27 cellular contexts compared by ENCODE assay signal in the genomic region with DNA sequence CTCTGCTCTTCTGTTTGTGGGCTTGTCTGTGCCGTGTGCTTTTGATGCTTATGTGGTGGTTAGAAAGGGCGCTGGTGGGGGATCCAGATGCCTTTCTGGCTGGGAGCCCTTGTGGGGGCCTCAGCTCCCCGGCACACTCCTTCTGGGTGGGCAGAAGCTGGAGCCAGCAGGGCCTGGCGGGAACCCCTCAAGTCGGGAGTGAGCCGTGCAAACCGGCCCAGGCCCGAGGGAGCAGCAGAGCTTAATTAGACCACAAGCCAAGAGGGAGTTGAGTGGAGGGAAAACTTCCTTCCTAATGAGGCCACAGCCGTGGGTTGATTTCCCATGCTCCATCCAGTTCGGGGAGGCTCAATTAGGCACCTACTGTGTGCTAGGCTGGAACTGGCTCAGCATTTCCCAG.
"Had no signal": no experiment of that assay in that cellular context is flagged by ENCODE, and none has a peak within 500 bp of the region (broad histone marks: within the 10 kb centered on the region; RNA-seq: fewer than 3 reads in every experiment).

No MANE protein-coding gene starts in this region.

- DNase-seq: activated naive CD4-positive, alpha-beta T cell; activated T-cell treated with anti-CD3 and anti-CD28 coated beads for 4 hours; activated T-cell treated with anti-CD3 and anti-CD28 coated beads, Interleukin-2, amount 50 U/mL, for 72 hours; endodermal cell; foreskin fibroblast; heart right ventricle; left ventricle myocardium inferior; mesendoderm; natural killer cell; right lobe of liver; stimulated activated CD4-positive, alpha-beta T cell treated with anti-CD3 and anti-CD28 coated beads, Interleukin-2, amount 100 ng/mL, for 48 hours; stimulated activated naive CD8-positive, alpha-beta T cell treated with anti-CD3 and anti-CD28 coated beads, Interleukin-15, amount 100 ng/mL, for 72 hours; substantia nigra; T-helper 17 cell; T1000; thyroid gland had no signal

- H3K27ac ChIP-seq: heart right ventricle, left ventricle myocardium inferior, neutrophil, right lobe of liver, thyroid gland, upper lobe of left lung, vagina had no signal

- H3K27ac Mint-ChIP-seq: activated naive CD4-positive, alpha-beta T cell treated with anti-CD3 and anti-CD28 coated beads, Interleukin-2, amount 50 U/mL, for 72 hours; activated T-cell treated with anti-CD3 and anti-CD28 coated beads, Interleukin-2, amount 50 U/mL, for 72 hours; dendritic cell treated with granulocyte-macrophage colony-stimulating factor and Interleukin-4, amounts not matched to agents 40 ng/mL and 50 ng/mL, for 4 days; endodermal cell; natural killer cell; stimulated activated naive CD8-positive, alpha-beta T cell treated with anti-CD3 and anti-CD28 coated beads, Interleukin-15, amount 100 ng/mL, for 72 hours; T-helper 17 cell; WTC11 had no signal

- H3K27me3 ChIP-seq: right lobe of liver, thyroid gland, vagina had no signal

- H3K4me3 Mint-ChIP-seq: activated T-cell treated with anti-CD3 and anti-CD28 coated beads, Interleukin-2, amount 50 U/mL, for 72 hours; central memory CD8-positive, alpha-beta T cell; dendritic cell treated with granulocyte-macrophage colony-stimulating factor and Interleukin-4, amounts not matched to agents 40 ng/mL and 50 ng/mL, for 4 days; endodermal cell; natural killer cell; stimulated activated naive CD8-positive, alpha-beta T cell treated with anti-CD3 and anti-CD28 coated beads, Interleukin-15, amount 100 ng/mL, for 72 hours; T-helper 17 cell; WTC11 had no signal

- H3K4me1 Mint-ChIP-seq: endodermal cell, WTC11 had no signal

- H3K9me3 ChIP-seq: heart right ventricle, left ventricle myocardium inferior, neutrophil, right lobe of liver, thyroid gland, upper lobe of left lung, vagina had no signal

- H3K36me3 ChIP-seq: heart right ventricle, left ventricle myocardium inferior, neutrophil, right lobe of liver, thyroid gland, upper lobe of left lung, vagina had no signal

- ATAC-seq: activated naive CD4-positive, alpha-beta T cell treated with anti-CD3 and anti-CD28 coated beads, Interleukin-2, amount 50 U/mL, for 72 hours; activated T-cell treated with anti-CD3 and anti-CD28 coated beads, Interleukin-2, amount 50 U/mL, for 72 hours; esophagus mucosa; heart right ventricle; natural killer cell; right lobe of liver; stimulated activated naive CD8-positive, alpha-beta T cell treated with anti-CD3 and anti-CD28 coated beads, Interleukin-15, amount 100 ng/mL, for 72 hours; T-helper 17 cell; WTC11 had no signal

- H3K9me3 Mint-ChIP-seq: activated naive CD4-positive, alpha-beta T cell treated with anti-CD3 and anti-CD28 coated beads, Interleukin-2, amount 50 U/mL, for 72 hours; activated T-cell treated with anti-CD3 and anti-CD28 coated beads, Interleukin-2, amount 50 U/mL, for 72 hours; central memory CD8-positive, alpha-beta T cell; dendritic cell treated with granulocyte-macrophage colony-stimulating factor and Interleukin-4, amounts not matched to agents 40 ng/mL and 50 ng/mL, for 4 days; endodermal cell; natural killer cell; stimulated activated naive CD8-positive, alpha-beta T cell treated with anti-CD3 and anti-CD28 coated beads, Interleukin-15, amount 100 ng/mL, for 72 hours; WTC11 had no signal

- H3K36me3 Mint-ChIP-seq: activated naive CD4-positive, alpha-beta T cell treated with anti-CD3 and anti-CD28 coated beads, Interleukin-2, amount 50 U/mL, for 72 hours; natural killer cell; WTC11 had no signal

- FAIRE-seq: bronchial epithelial cell, islet of Langerhans had no signal

- H3K4me3 ChIP-seq: heart right ventricle, left ventricle myocardium inferior, lung, right lobe of liver, thyroid gland, upper lobe of left lung, vagina had no signal
